9 cellular contexts compared by ENCODE assay signal in the genomic region with DNA sequence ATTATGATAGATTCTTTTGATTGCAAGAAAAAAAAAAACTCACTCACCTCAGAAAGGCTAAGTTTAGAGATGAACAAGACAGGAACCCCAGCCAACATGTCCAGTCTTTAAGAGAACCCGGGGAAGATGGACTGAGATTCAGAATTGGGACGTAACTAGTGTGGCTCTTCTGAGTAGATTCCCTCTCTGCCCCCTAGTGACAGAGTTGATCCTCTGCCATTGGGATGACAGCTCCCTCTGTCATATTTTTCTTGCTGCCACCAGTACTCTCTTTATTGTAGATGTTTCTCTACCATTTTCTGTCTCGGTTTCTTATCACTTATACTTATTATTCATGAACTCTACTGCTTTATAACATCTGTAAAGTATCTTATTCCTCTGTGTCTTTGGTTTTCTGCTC.
DNase-seq lines count a peak whose midpoint lies in the region; ATAC-seq, FAIRE-seq and TF ChIP-seq lines count a peak whose summit lies in the region.
"Had no signal": no experiment of that assay in that cellular context is flagged by ENCODE, and none has a peak within 500 bp of the region (broad histone marks: within the 10 kb centered on the region; RNA-seq: fewer than 3 reads in every experiment).

No MANE protein-coding gene starts in this region.

- H3K27ac Mint-ChIP-seq in astrocyte (ENCODE audit: unreplicated experiment), result no peak overlapping the region
- H3K27ac Mint-ChIP-seq: IgD-negative memory B cell had no signal

- H3K4me2 ChIP-seq in MM.1S (ENCODE audit: low read depth, low read length) (no peak overlapping the region), astrocyte (ENCODE audit: low read length) (no peak overlapping the region)

- CTCF ChIA-PET in AG04449 (lab: Yijun Ruan, JAX), result interaction anchor here (0.5 to 4.6 kb wide), 16 partner anchors 9 to 355 kb away, joined by 3 to 24 read pairs (median 4); a partner anchor contains a TSS

- TF ChIP-seq CTCF in AG04449 (IDR thresholded peaks at IDR 0.05; ENCODE audit: insufficient read depth, low read length, missing control alignments), result peak; percentile 68
- TF ChIP-seq CTCF in GM12875 (IDR thresholded peaks at IDR 0.05; ENCODE audit: borderline replicate concordance, insufficient read depth, low read depth, low read length), result peak; percentile 65
- TF ChIP-seq CTCF in MM.1S (IDR thresholded peaks at IDR 0.05; ENCODE audit: low read length), result peak; percentile 72
- TF ChIP-seq CTCF in astrocyte (IDR thresholded peaks at IDR 0.05; ENCODE audit: insufficient read depth, low read depth, low read length), result peak; percentile 56
- peak; percentile 47 to 67 (median 59) for TF ChIP-seq CTCF in transverse colon (IDR thresholded peaks at IDR 0.05)

- H3F3A ChIP-seq in MM.1S (ENCODE audit: insufficient read depth, low read length), result no peaks in the 10 kb centered on the region

- no peak for DNase-seq in AG04449 (ENCODE audit: low read depth, low spot score)
- DNase-seq in MM.1S, result peak; percentile 58
- DNase-seq in astrocyte (ENCODE audit: low read depth), result peak; percentile 29
- peak; percentile 11 for DNase-seq in iPS DF 4.7 (ENCODE audit: extremely low read depth, low spot score)
- peak; percentile 23 for DNase-seq in transverse colon
- DNase-seq in NCI-H2196 (lab: John Stamatoyannopoulos, UW; ENCODE audit: unreplicated experiment), result no peak

- POLR2A ChIA-PET in AG04449 (lab: Yijun Ruan, JAX), result no interaction called here

- no peaks in the 10 kb centered on the region for H3K27me3 Mint-ChIP-seq in astrocyte (ENCODE audit: low read depth, unreplicated experiment)
- H3K27me3 Mint-ChIP-seq: IgD-negative memory B cell had no signal

- in situ Hi-C loops in transverse colon (cut with MboI; ENCODE audit: low pct_ligation_motif_present in 1 of 4, low pct_unique_long_range_greater_than_20kb in 1 of 4, low sequenced_read_pairs in 3 of 4), result no loop called here

- H3K9ac ChIP-seq in MM.1S (ENCODE audit: low read length), result no peak overlapping the region
- H3K9ac ChIP-seq in astrocyte (ENCODE audit: low read length), result no peak overlapping the region

- no peak for TF ChIP-seq EP300 in transverse colon (IDR thresholded peaks at IDR 0.05; ENCODE audit: low read depth)

- H3K4me1 Mint-ChIP-seq in astrocyte (ENCODE audit: low read depth, unreplicated experiment), result peaks cover 2% of the 10 kb centered on the region
- H3K4me1 Mint-ChIP-seq: IgD-negative memory B cell had no signal

- TF ChIP-seq POLR2A in transverse colon (IDR thresholded peaks at IDR 0.05), result no peak

- peak; percentile 59 for FAIRE-seq in astrocyte (lab: Jason Lieb, UNC)

- H3K36me3 ChIP-seq in MM.1S (replicated peaks; ENCODE audit: insufficient read depth, low read length) (no peaks in the 10 kb centered on the region), astrocyte (ENCODE audit: insufficient read depth, low read length) (no peaks in the 10 kb centered on the region), transverse colon (no peaks in the 10 kb centered on the region)

- peaks cover 2% of the 10 kb centered on the region for H3K9me3 Mint-ChIP-seq in astrocyte (ENCODE audit: unreplicated experiment)
- H3K9me3 Mint-ChIP-seq: IgD-negative memory B cell had no signal

- H3K36me3 Mint-ChIP-seq in astrocyte (ENCODE audit: low read depth, unreplicated experiment), result peaks cover 3% of the 10 kb centered on the region
- H3K36me3 Mint-ChIP-seq: IgD-negative memory B cell had no signal

- no peak overlapping the region for H3K4me3 ChIP-seq in AG04449 (ENCODE audit: low read depth, low read length)
- H3K4me3 ChIP-seq in GM12875 (ENCODE audit: low read depth, low read length), result no peak overlapping the region
- H3K4me3 ChIP-seq in MM.1S (ENCODE audit: low read length), result no peak overlapping the region
- no peak overlapping the region for H3K4me3 ChIP-seq in astrocyte (ENCODE audit: insufficient read depth, low read depth, low read length)
- H3K4me3 ChIP-seq in transverse colon, result no peak overlapping the region

- H3K9me2 ChIP-seq in MM.1S (replicated peaks; ENCODE audit: insufficient read depth, low read length), result no peaks in the 10 kb centered on the region

- H2AFZ ChIP-seq in MM.1S (ENCODE audit: low read length) (0 out of 2 replicates have a peak overlapping the region, but pooled peaks have one; percentile 32), astrocyte (ENCODE audit: low read depth, low read length) (no peak overlapping the region)

- H3K27me3 ChIP-seq in MM.1S (replicated peaks; ENCODE audit: insufficient read depth, low read length) (no peaks in the 10 kb centered on the region), astrocyte (ENCODE audit: insufficient read depth, low read length) (no peaks in the 10 kb centered on the region), transverse colon (no peaks in the 10 kb centered on the region)

- no peaks in the 10 kb centered on the region for H3K9me3 ChIP-seq in MM.1S (replicated peaks; ENCODE audit: insufficient read depth, low read length)
- no peaks in the 10 kb centered on the region for H3K9me3 ChIP-seq in astrocyte (ENCODE audit: insufficient read depth, low read depth, low read length)
- H3K9me3 ChIP-seq in transverse colon, result no peaks in the 10 kb centered on the region

- H3K79me2 ChIP-seq in MM.1S (ENCODE audit: low read length) (no peaks in the 10 kb centered on the region), astrocyte (ENCODE audit: insufficient read depth, low read length) (no peaks in the 10 kb centered on the region)

- H3K4me3 Mint-ChIP-seq in astrocyte (ENCODE audit: unreplicated experiment), result no peak overlapping the region

- intact Hi-C loops in transverse colon (cut with DNase I; ENCODE audit: low total_unique reads), result no loop called here

- WGBS in transverse colon (ENCODE audit: low coverage in 1 of 2), 2 donors, result 25% methylated on average over 2 to 3 of the region's 3 CpGs

- H3K4me1 ChIP-seq in MM.1S (ENCODE audit: low read length) (peaks cover 14% of the 10 kb centered on the region), astrocyte (ENCODE audit: insufficient read depth, low read length) (no peaks in the 10 kb centered on the region), transverse colon (no peaks in the 10 kb centered on the region)

- ATAC-seq in HG02623 (IDR thresholded peaks at IDR 0.05; ENCODE audit: unreplicated experiment), result peak; percentile 87

- no peaks in the 10 kb centered on the region for H4K20me1 ChIP-seq in MM.1S (ENCODE audit: insufficient read depth, low read length)
- no peaks in the 10 kb centered on the region for H4K20me1 ChIP-seq in astrocyte (ENCODE audit: insufficient read depth, low read length)

- H3K27ac ChIP-seq in MM.1S (ENCODE audit: low read length) (no peak overlapping the region), astrocyte (ENCODE audit: low read depth, low read length) (no peak overlapping the region), transverse colon (no peak overlapping the region)

Comparison
In these comparisons a context has a peak if more than half of its experiments do, and no peak if none do; other contexts are left out.
1. DNase-seq: peak in MM.1S (single experiment), astrocyte (single experiment), iPS DF 4.7 (single experiment) and transverse colon (single experiment); none in AG04449 (single experiment) and NCI-H2196 (single experiment).
2. Peak in every context shown above with its lines, with median percentiles within 50 percentile points of each other: CTCF ChIP-seq.